ENCODE assay signal across 9 cellular contexts in the genomic region with DNA sequence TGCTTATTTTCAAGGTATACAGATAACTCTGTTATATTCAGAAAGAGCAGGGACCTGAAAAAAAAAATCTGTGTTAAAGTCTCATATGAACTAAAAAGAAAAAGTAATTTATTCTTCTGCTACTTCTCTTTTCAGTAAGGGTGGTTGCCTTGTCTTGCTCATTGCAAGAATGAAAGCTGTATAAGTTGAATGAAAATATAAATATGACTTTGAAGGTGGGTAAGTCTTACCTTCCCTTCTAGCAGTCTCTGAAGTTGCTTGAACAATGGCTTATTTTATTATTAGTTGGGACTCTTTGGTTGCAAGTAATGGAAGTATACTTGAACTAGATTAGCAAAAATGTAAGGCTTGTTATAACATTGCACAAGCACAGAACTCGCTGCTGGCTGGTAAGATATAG.
"Had no signal": no experiment of that assay in that cellular context is flagged by ENCODE, and none has a peak within 500 bp of the region (broad histone marks: within the 10 kb centered on the region; RNA-seq: fewer than 3 reads in every experiment).

No MANE protein-coding gene starts in this region.

- ATAC-seq: HCT116, K562 had no signal

- H2AFZ ChIP-seq: GM23248 had no signal

- H3K27ac ChIP-seq: GM23248 had no signal

- DNase-seq: GM23248, GOT3, H7, HFFc6, IMR-90, KG1 had no signal

- H3K4me1 ChIP-seq: HAP-1 had no signal

- H3K36me3 ChIP-seq: HAP-1 had no signal

- H3K9ac ChIP-seq: GM23248 had no signal

- H3K9me3 ChIP-seq: HAP-1 had no signal

- H3K4me3 ChIP-seq: GM23248, HAP-1, K562 had no signal
